Comparison of ENCODE assay signal across 8 cellular contexts in genomic region chr5:95760291-95761191, GRCh38. TPM values are rescaled to one million over a fixed set of nuclear protein-coding genes. Genes with fewer than 3 reads are reported as not detected.
DNase-seq lines count a peak whose midpoint lies in the region; ATAC-seq lines count a peak whose summit lies in the region.

No MANE protein-coding gene starts in this region.

- H3K27ac ChIP-seq in rectal smooth muscle tissue (ENCODE audit: low read depth, low read length): peak overlapping the region; percentile 19

- H3K9ac ChIP-seq in rectal smooth muscle tissue (ENCODE audit: low read length): no peak overlapping the region

- no peaks in the 10 kb centered on the region for H3K36me3 ChIP-seq in rectal smooth muscle tissue (ENCODE audit: control insufficient read depth, insufficient read depth, low read length)

- ATAC-seq in GM18907 (IDR thresholded peaks at IDR 0.05; ENCODE audit: unreplicated experiment) (peak; percentile 94), HG03103 (IDR thresholded peaks at IDR 0.05; ENCODE audit: low read depth, unreplicated experiment) (peak; percentile 81), esophagus mucosa (peak; percentile 53)

- peak overlapping the region; percentile 28 for H3K4me3 ChIP-seq in rectal smooth muscle tissue (ENCODE audit: low read length)

- peak; percentile 55 to 57 for DNase-seq in AML-193 (lab: John Stamatoyannopoulos, UW)
- DNase-seq in SIG-M5 (lab: John Stamatoyannopoulos, UW): peak; percentile 66
- DNase-seq in cerebellum (ENCODE audit: low spot score): no peak
- no peak for DNase-seq in NCI-H446 (lab: John Stamatoyannopoulos, UW)

- peaks cover 3% of the 10 kb centered on the region for H3K4me1 ChIP-seq in rectal smooth muscle tissue (ENCODE audit: control insufficient read depth, insufficient read depth, low read length)

- H3K27me3 ChIP-seq in rectal smooth muscle tissue (ENCODE audit: control insufficient read depth, insufficient read depth, low read length): no peaks in the 10 kb centered on the region

RNA-seq across cellular contexts. Expression of gene RHOBTB3, which starts 29.4 kb away (rescaled TPM):
- total RNA-seq in esophagus mucosa: 3.6 TPM
- total RNA-seq in cerebellum: 172 TPM

Comparison
In these comparisons a context has a peak if more than half of its experiments do, and no peak if none do; other contexts are left out.
1. DNase-seq: peak in AML-193 (2 of 2) and SIG-M5 (single experiment); none in cerebellum (single experiment) and NCI-H446 (0 of 2).
2. RNA of gene RHOBTB3, which starts 29.4 kb away (total RNA-seq): 172 TPM in cerebellum (single experiment); 3.6 TPM in esophagus mucosa (single experiment); every median in the first group is over 10 times any median in the second.
3. Peak in every context shown above with its lines, with median percentiles within 50 percentile points of each other: ATAC-seq.